In the genomic region with DNA sequence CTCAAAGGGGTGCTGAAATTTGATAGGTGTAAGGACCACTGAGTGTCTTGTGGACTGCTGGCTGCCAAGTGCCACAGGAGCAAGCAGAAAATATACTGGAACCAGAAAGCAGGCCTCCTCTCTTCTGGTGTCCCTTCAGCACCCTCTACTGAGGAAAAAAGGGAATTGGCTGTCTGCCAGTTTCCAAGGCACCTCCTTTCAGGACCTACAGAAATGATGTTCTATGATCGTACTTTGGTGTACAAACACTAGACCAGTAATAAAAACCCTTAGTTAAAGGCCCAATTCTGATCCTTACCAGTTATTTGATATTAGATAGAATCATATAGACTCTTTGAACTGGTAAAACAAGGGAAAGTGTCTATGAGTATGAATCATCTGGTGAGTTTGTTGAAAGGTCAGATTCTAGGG, we compare ENCODE assay signal across 8 cellular contexts. TPM values are rescaled to one million over a fixed set of nuclear protein-coding genes. Genes with fewer than 3 reads are reported as not detected.
DNase-seq lines count a peak whose midpoint lies in the region; ATAC-seq and TF ChIP-seq lines count a peak whose summit lies in the region.

No MANE protein-coding gene starts in this region.

- no peaks in the 10 kb centered on the region for H3K79me1 ChIP-seq in trophoblast cell (ENCODE audit: low read length)

- H3K27ac ChIP-seq in OCI-LY3 (ENCODE audit: low read length) (no peak overlapping the region), trophoblast cell (ENCODE audit: low read depth, low read length) (no peak overlapping the region)

- H3K18ac ChIP-seq in trophoblast cell (ENCODE audit: low read length) = no peak overlapping the region

- no peak overlapping the region for H3K23ac ChIP-seq in trophoblast cell (ENCODE audit: low read length)

- H3K36me3 ChIP-seq in OCI-LY3 (replicated peaks; ENCODE audit: low read depth, low read length) (peaks cover 5% of the 10 kb centered on the region), trophoblast cell (ENCODE audit: control insufficient read depth in 1 of 2, insufficient read depth in 2 of 2, low read length in 2 of 2) (peaks cover 4 to 9% of the 10 kb centered on the region in 2 experiments)

- no peak overlapping the region for H4K8ac ChIP-seq in trophoblast cell (ENCODE audit: low read depth, low read length)

- ATAC-seq in GM19328 (IDR thresholded peaks at IDR 0.05; ENCODE audit: unreplicated experiment) (no peak), HG03045 (IDR thresholded peaks at IDR 0.05; ENCODE audit: unreplicated experiment) (no peak)

- H2AFZ ChIP-seq in OCI-LY3 (ENCODE audit: low read depth, low read length) = no peak overlapping the region
- H2AFZ ChIP-seq in trophoblast cell (ENCODE audit: insufficient read depth, low read length, poor library complexity) = no peak overlapping the region

- H3K4me1 ChIP-seq in OCI-LY3 (ENCODE audit: low read length) (peaks cover 6% of the 10 kb centered on the region), trophoblast cell (ENCODE audit: control insufficient read depth in 1 of 2, insufficient read depth in 2 of 2, low read length in 2 of 2) (no peaks in the 10 kb centered on the region)

- no peak overlapping the region for H2BK120ac ChIP-seq in trophoblast cell (ENCODE audit: insufficient read depth, low read length, poor library complexity)

- H4K20me1 ChIP-seq in OCI-LY3 (ENCODE audit: insufficient read depth, low read length) = peaks cover 15% of the 10 kb centered on the region

- H3K9ac ChIP-seq in OCI-LY3 (ENCODE audit: low read length) = no peak overlapping the region
- no peak overlapping the region for H3K9ac ChIP-seq in trophoblast cell (ENCODE audit: low read length)

- no peak overlapping the region for H2AK5ac ChIP-seq in trophoblast cell (ENCODE audit: low read length)

- no peak overlapping the region for H2BK12ac ChIP-seq in trophoblast cell (ENCODE audit: low read length)

- H3K14ac ChIP-seq in trophoblast cell (ENCODE audit: low read length) = no peak overlapping the region

- no peak overlapping the region for H3K4me2 ChIP-seq in OCI-LY3 (ENCODE audit: low read length)
- H3K4me2 ChIP-seq in trophoblast cell (ENCODE audit: low read length) = no peak overlapping the region

- WGBS in trophoblast cell (ENCODE audit: extremely low coverage, insufficient coverage, insufficient read length) = no CpG with 5 or more reads among the region's 1 CpG

- DNase-seq in ELF-1 (ENCODE audit: low read depth, low spot score) (peak; percentile 70), KG1 (lab: John Stamatoyannopoulos, UW) (peak; percentile 52), glomerular visceral epithelial cell (ENCODE audit: extremely low spot score) (peak; percentile 78), trophoblast cell (peak; percentile 54 to 83)
- DNase-seq in activated naive CD4-positive, alpha-beta T cell treated with Interleukin-2 at 50 U/mL for 16 hours = peak; percentile 28

- H3K27me3 ChIP-seq in OCI-LY3 (ENCODE audit: low read depth, low read length) = no peaks in the 10 kb centered on the region
- no peaks in the 10 kb centered on the region for H3K27me3 ChIP-seq in trophoblast cell (ENCODE audit: insufficient read depth, low read length)

- H3K79me2 ChIP-seq in OCI-LY3 (ENCODE audit: low read length) (peaks cover 15% of the 10 kb centered on the region), trophoblast cell (ENCODE audit: control insufficient read depth, insufficient read depth, low read length, poor library complexity) (no peaks in the 10 kb centered on the region)

- TF ChIP-seq CTCF in OCI-LY3 (IDR thresholded peaks at IDR 0.05; ENCODE audit: low read depth, low read length) = peak; percentile 51

- no peak overlapping the region for H3K4ac ChIP-seq in trophoblast cell (ENCODE audit: low read depth, low read length)

- no peaks in the 10 kb centered on the region for H3K9me3 ChIP-seq in OCI-LY3 (ENCODE audit: insufficient read depth, low read length)
- no peaks in the 10 kb centered on the region for H3K9me3 ChIP-seq in trophoblast cell (ENCODE audit: insufficient read depth, low read depth, low read length)

- H4K91ac ChIP-seq in trophoblast cell (ENCODE audit: low read depth, low read length) = no peak overlapping the region

- H4K12ac ChIP-seq in trophoblast cell (ENCODE audit: low read depth, low read length) = no peak overlapping the region

- H3K4me3 ChIP-seq in OCI-LY3 (ENCODE audit: low read length) (no peak overlapping the region), trophoblast cell (ENCODE audit: low read depth, low read length) (no peak overlapping the region)

- no peak overlapping the region for H2BK5ac ChIP-seq in trophoblast cell (ENCODE audit: low read depth, low read length, poor library complexity)

RNA-seq across cellular contexts. Expression of a gene that starts 35.8 kb away (rescaled TPM):
- polyA plus RNA-seq in trophoblast cell (2013) = 15.7 and 16.0 TPM in 2 replicates

RNA-seq across cellular contexts. Expression of a gene that starts 41.8 kb away (rescaled TPM):
- 40.5 and 43.3 TPM in 2 replicates for polyA plus RNA-seq in trophoblast cell (2013)

Comparison
In these comparisons a context has a peak if more than half of its experiments do, and no peak if none do; other contexts are left out.
1. DNase-seq: peak in every context shown above with its lines; median percentile 78 in glomerular visceral epithelial cell; 70 in ELF-1; 68 in trophoblast cell; 52 in KG1; 28 in activated naive CD4-positive, alpha-beta T cell treated with Interleukin-2 at 50 U/mL for 16 hours.